Comparison of ENCODE assay signal across 9 cellular contexts in genomic region chr4:148445903-148446261, GRCh38. TPM values are rescaled to one million over a fixed set of nuclear protein-coding genes. Genes with fewer than 3 reads are reported as not detected.
A peak's percentile ranks its signal among the peaks of the same experiment; 100 is the strongest.
DNase-seq lines count a peak whose midpoint lies in the region; ATAC-seq, FAIRE-seq and TF ChIP-seq lines count a peak whose summit lies in the region.
"Had no signal": no experiment of that assay in that cellular context is flagged by ENCODE, and none has a peak within 500 bp of the region (broad histone marks: within the 10 kb centered on the region; RNA-seq: fewer than 3 reads in every experiment).

No MANE protein-coding gene starts in this region.

- H3K4me3 ChIP-seq in GM12878 (peak overlapping the region; percentile 77; the same call in 1 of the 2 replicates), lung (peak overlapping the region; percentile 90), tibial artery (peak overlapping the region; percentile 97 to 98)

- peak overlapping the region; percentile 99 for H3K4me2 ChIP-seq in GM12878 (ENCODE audit: control insufficient read depth, insufficient read depth)

- POLR2A ChIA-PET in GM12878 (lab: Charles Lee): no interaction called here

- SMC1A ChIA-PET in GM12878 (lab: Charles Lee; ENCODE audit: uncharacterized antibody, unreplicated experiment): no interaction called here

- peak overlapping the region; percentile 72 for H3K4me3 Mint-ChIP-seq in activated naive CD4-positive, alpha-beta T cell treated with anti-CD3 and anti-CD28 coated beads for 36 hours

- H3K27me3 ChIP-seq in GM12878 (replicated peaks in 1 of 2; ENCODE audit: control insufficient read depth in 2 of 2, insufficient read depth in 2 of 2, low read length in 1 of 2) (peaks cover 4 to 26% of the 10 kb centered on the region in 2 experiments; a peak in 3 of 4 replicates), lung (ENCODE audit: control insufficient read depth, insufficient read depth) (no peaks in the 10 kb centered on the region), tibial artery (no peaks in the 10 kb centered on the region)

- H3K9ac ChIP-seq in GM12878 (ENCODE audit: control insufficient read depth, insufficient read depth, low read length): no peak overlapping the region

- TF ChIP-seq RAD21 in GM12878 (IDR thresholded peaks at IDR 0.05; ENCODE audit: insufficient read depth, low read depth, low read length): no peak

- H3K9me3 Mint-ChIP-seq in activated naive CD4-positive, alpha-beta T cell treated with anti-CD3 and anti-CD28 coated beads for 36 hours: no peaks in the 10 kb centered on the region

- H3K27ac ChIP-seq in GM12878 (ENCODE audit: control insufficient read depth, insufficient read depth) (no peak overlapping the region), lung (ENCODE audit: low read depth in 1 of 2, low read length in 1 of 2) (peak overlapping the region; percentile 51 to 75), tibial artery (peak overlapping the region; percentile 83 to 95)

- no peak for TF ChIP-seq EP300 in GM12878 (IDR thresholded peaks at IDR 0.05; ENCODE audit: borderline replicate concordance in 1 of 2, control insufficient read depth in 1 of 2, low read depth in 2 of 2, low read length in 2 of 2)

- 19% methylated on average over 7 of the region's 7 CpGs for WGBS in GM12878 (ENCODE audit: insufficient coverage, insufficient replicate concordance, low lambda C conversion rate, missing lambda C conversion rate)
- 7 to 9% methylated on average over 7 of the region's 7 CpGs for WGBS in lung, 2 donors

- FAIRE-seq in GM12878 (lab: Jason Lieb, UNC): no peak

- H3K4me1 ChIP-seq in GM12878 (ENCODE audit: control insufficient read depth, insufficient read depth, low read length): peaks cover 4% of the 10 kb centered on the region
- H3K4me1 ChIP-seq in lung (ENCODE audit: control insufficient read depth in 2 of 2, insufficient read depth in 2 of 2, low read length in 2 of 2): peaks cover 0 to 2% of the 10 kb centered on the region in 2 donors
- peaks cover 0 to 18% (median 11%) of the 10 kb centered on the region in 4 donors for H3K4me1 ChIP-seq in tibial artery

- no peak for TF ChIP-seq CTCF in GM12878 (IDR thresholded peaks at IDR 0.05 in 2 of 3, conservative IDR thresholded peaks at IDR 0.05 in 1 of 3; ENCODE audit: control insufficient read depth in 2 of 3, extremely low read depth in 1 of 3, insufficient read depth in 1 of 3, low read depth in 3 of 3, low read length in 3 of 3)
- no peak for TF ChIP-seq CTCF in lung (IDR thresholded peaks at IDR 0.05; ENCODE audit: control extremely low read depth, extremely low read depth)
- no peak for TF ChIP-seq CTCF in tibial artery (IDR thresholded peaks at IDR 0.05)

- in situ Hi-C loops in GM12878 (cut with MboI): no loop called here

- no TSS peak for BruUV-seq in GM12878 (replicated peaks; lab: Mats Ljungman, UMichigan)

- H3K36me3 ChIP-seq in GM12878 (ENCODE audit: control insufficient read depth in 2 of 2, insufficient read depth in 2 of 2, low read length in 1 of 2): no peaks in the 10 kb centered on the region
- H3K36me3 ChIP-seq in lung (ENCODE audit: control insufficient read depth in 2 of 2, insufficient read depth in 2 of 2, low read length in 2 of 2): no peaks in the 10 kb centered on the region
- H3K36me3 ChIP-seq in tibial artery: no peaks in the 10 kb centered on the region

- H3K27ac Mint-ChIP-seq in activated naive CD4-positive, alpha-beta T cell treated with anti-CD3 and anti-CD28 coated beads for 36 hours: no peak overlapping the region

- peaks cover 2% of the 10 kb centered on the region for H3K36me3 Mint-ChIP-seq in activated naive CD4-positive, alpha-beta T cell treated with anti-CD3 and anti-CD28 coated beads for 36 hours (ENCODE audit: low read depth)

- H3K79me2 ChIP-seq in GM12878 (ENCODE audit: control insufficient read depth, insufficient read depth, low read length): no peaks in the 10 kb centered on the region

- H3K4me1 Mint-ChIP-seq in activated naive CD4-positive, alpha-beta T cell treated with anti-CD3 and anti-CD28 coated beads for 36 hours (ENCODE audit: low read depth): peaks cover 24% of the 10 kb centered on the region

- no peak for DNase-seq in activated naive CD4-positive, alpha-beta T cell treated with anti-CD3 and anti-CD28 coated beads for 36 hours
- no peak for DNase-seq in activated naive CD4-positive, alpha-beta T cell (lab: John Stamatoyannopoulos, UW)
- no peak for DNase-seq in GM12878 (ENCODE audit: low read depth, low spot score)
- no peak for DNase-seq in lung (ENCODE audit: low spot score)
- no peak for DNase-seq in tibial artery
- no peak for DNase-seq in ecto neural progenitor cell (ENCODE audit: low spot score)
- DNase-seq in DMS79 (lab: John Stamatoyannopoulos, UW): no peak
- DNase-seq: NCI-H1048 had no signal

- RAD21 ChIA-PET in GM12878 (lab: Charles Lee; ENCODE audit: unreplicated experiment): interaction anchor here (0.7 kb wide), 1 partner anchor 153 kb away, joined by 3 read pairs; no protein-coding TSS in a partner anchor

- no peaks in the 10 kb centered on the region for H3K27me3 Mint-ChIP-seq in activated naive CD4-positive, alpha-beta T cell treated with anti-CD3 and anti-CD28 coated beads for 36 hours (ENCODE audit: low read depth)

- H3K9me3 ChIP-seq in GM12878 (replicated peaks; ENCODE audit: control insufficient read depth, insufficient read depth, low read length) (no peaks in the 10 kb centered on the region), lung (ENCODE audit: control insufficient read depth in 2 of 2, insufficient read depth in 1 of 2, low read length in 1 of 2) (no peaks in the 10 kb centered on the region), tibial artery (no peaks in the 10 kb centered on the region)

- intact Hi-C loops in activated naive CD4-positive, alpha-beta T cell treated with anti-CD3 and anti-CD28 coated beads for 36 hours (cut with micrococcal nuclease): loop anchor here (5.0 kb wide), 1 partner anchor 464 kb away; no protein-coding TSS in a partner anchor
- intact Hi-C loops in GM12878 (cut with micrococcal nuclease; ENCODE audit: unreplicated experiment): no loop called here
- intact Hi-C loops in tibial artery (cut with DNase I; ENCODE audit: low total_unique reads): no loop called here

- no peak for ATAC-seq in GM12878
- no peak for ATAC-seq in lung (ENCODE audit: insufficient read depth, low FRiP score)
- no peak for ATAC-seq in GM18517 (IDR thresholded peaks at IDR 0.05; ENCODE audit: unreplicated experiment)

- CTCF ChIA-PET in activated naive CD4-positive, alpha-beta T cell treated with anti-CD3 and anti-CD28 coated beads for 36 hours (lab: Charles Lee): interaction anchor here (0.7 kb wide), 1 partner anchor 308 kb away, joined by 3 read pairs; no protein-coding TSS in a partner anchor
- CTCF ChIA-PET in GM12878 (lab: Yijun Ruan, JAX): no interaction called here

- peak overlapping the region; percentile 4; the same call in 1 of the 2 replicates for H2AFZ ChIP-seq in GM12878 (ENCODE audit: control insufficient read depth, low read depth, low read length)

- no peaks in the 10 kb centered on the region for H4K20me1 ChIP-seq in GM12878 (ENCODE audit: control insufficient read depth, insufficient read depth)

- TF ChIP-seq POLR2A in GM12878 (IDR thresholded peaks at IDR 0.05; ENCODE audit: low read depth, low read length): no peak

TF ChIP-seq in GM12878, 131 proteins besides CTCF, POLR2A, EP300 and RAD21 (continues in another document):
- TF ChIP-seq IRF5 (IDR thresholded peaks at IDR 0.05; ENCODE audit: borderline replicate concordance): no peak
- no peak for TF ChIP-seq RBBP5 (conservative IDR thresholded peaks at IDR 0.05)
- no peak for TF ChIP-seq IRF3 (IDR thresholded peaks at IDR 0.05)

RNA-seq across cellular contexts. Expression of gene NR3C2, which starts 3.7 kb away (rescaled TPM):
- total RNA-seq in activated naive CD4-positive, alpha-beta T cell treated with anti-CD3 and anti-CD28 coated beads for 36 hours: 1 to 10 TPM; 5.3 to 6.1 TPM
- total RNA-seq in GM12878 (2013; cell fraction: nucleolus; rRNA removed): 0.29 and 1.1 TPM in 2 replicates
- under 0.01 and 0.06 TPM in 2 replicates for total RNA-seq in GM12878 (2014; rRNA removed)
- total RNA-seq in GM12878 (2014; rRNA removed; fragmentation: Illumina TruSeq; extraction: Trizol): 0.05 TPM in 1 of 2 replicates, not detected in the other
- 0.05 and 0.10 TPM in 2 replicates for total RNA-seq in GM12878 (2021)
- polyA plus RNA-seq in GM12878 (2011; ENCODE audit: low read depth): 0.05 TPM
- 0.07 and 0.10 TPM in 2 replicates for polyA plus RNA-seq in GM12878 (2011; rRNA removed)
- polyA plus RNA-seq in GM12878 (2011; cell fraction: cytosol; rRNA removed): 0.03 and 0.04 TPM in 2 replicates
- polyA plus RNA-seq in GM12878 (2011; cell fraction: nucleus; rRNA removed): 0.04 and 0.09 TPM in 2 replicates
- polyA plus RNA-seq in GM12878 (2012): 0.04 and 0.18 TPM in 2 replicates
- not detected in 2 replicates for polyA plus RNA-seq in GM12878 (2014; fragmentation: Illumina TruSeq; extraction: Trizol)
- polyA plus RNA-seq in GM12878 (2014; fragmentation: Nextera tagmentation; extraction: Ambion mirVana): under 1 TPM in 1 of 2 experiments, not detected in 1; 0.11 TPM
- polyA plus RNA-seq in GM12878 (2014; rRNA removed): not detected in 2 replicates
- under 1 TPM; 0.05 to 0.07 TPM for polyA plus RNA-seq in GM12878 (2016; fragmentation: Nextera tagmentation; extraction: Ambion mirVana)
- polyA minus RNA-seq in GM12878 (2011; rRNA and poly(A)+ RNA removed): 0.22 and 0.31 TPM in 2 replicates
- not detected in 2 replicates for polyA minus RNA-seq in GM12878 (2011; cell fraction: cytosol; rRNA and poly(A)+ RNA removed)
- 0.60 and 1.6 TPM in 2 replicates for polyA minus RNA-seq in GM12878 (2011; cell fraction: nucleus; rRNA and poly(A)+ RNA removed)
- 10 to 100 TPM; 19.5 to 43.9 TPM for total RNA-seq in lung
- 1 to 10 TPM; 2.8 to 3.6 TPM for polyA plus RNA-seq in lung
